In the genomic region with DNA sequence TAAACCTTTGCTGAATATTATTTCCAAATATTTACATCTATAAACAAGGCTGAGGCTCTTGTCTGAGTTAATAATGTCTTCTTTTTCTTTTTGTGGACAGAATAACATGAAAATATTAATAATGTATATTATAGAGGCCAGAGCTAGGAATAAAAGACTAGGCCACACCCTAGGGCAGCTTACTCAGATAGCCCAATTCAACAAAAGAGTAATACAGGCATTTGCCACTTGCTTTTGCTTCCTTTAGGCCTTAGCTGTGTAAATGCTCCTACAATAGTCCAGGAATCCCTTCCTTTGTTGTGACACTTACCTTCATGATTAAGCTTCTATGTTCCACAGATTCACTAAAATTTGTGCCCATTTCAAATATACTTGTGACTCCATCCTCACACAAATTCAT, we compare ENCODE assay signal across 24 cellular contexts.
"Had no signal": no experiment of that assay in that cellular context is flagged by ENCODE, and none has a peak within 500 bp of the region (broad histone marks: within the 10 kb centered on the region; RNA-seq: fewer than 3 reads in every experiment).

No MANE protein-coding gene starts in this region.

- H3K4me2 ChIP-seq: neural progenitor cell had no signal

- H3K79me2 ChIP-seq: parathyroid adenoma had no signal

- H3K9me3 ChIP-seq: right lobe of liver, uterus had no signal

- H3K4me3 ChIP-seq: dorsolateral prefrontal cortex, esophagus squamous epithelium, gastrocnemius medialis, lower lobe of right lung, neural progenitor cell, right lobe of liver, suprapubic skin, transverse colon, upper lobe of right lung, uterus had no signal

- H2AFZ ChIP-seq: neural progenitor cell, parathyroid adenoma had no signal

- FAIRE-seq: colon, keratinocyte, small intestine had no signal

- DNase-seq: dorsolateral prefrontal cortex; effector CD4-positive, alpha-beta T cell; esophagus squamous epithelium; gastrocnemius medialis; head of caudate nucleus; left ventricle myocardium superior; lower lobe of right lung; midbrain; naive thymus-derived CD4-positive, alpha-beta T cell; right lobe of liver; stimulated activated CD4-positive, alpha-beta T cell treated with anti-CD3 and anti-CD28 coated beads, Interleukin-15, amount 100 ng/mL, for 24 hours; stimulated activated CD4-positive, alpha-beta T cell treated with anti-CD3 and anti-CD28 coated beads, Interleukin-2, amount 100 ng/mL, for 48 hours; stimulated activated CD8-positive, alpha-beta memory T cell treated with anti-CD3 and anti-CD28 coated beads, Interleukin-4, amount 100 ng/mL, for 48 hours; stimulated activated naive CD4-positive, alpha-beta T cell; stimulated activated naive CD8-positive, alpha-beta T cell treated with anti-CD3 and anti-CD28 coated beads, Interleukin-15, amount 100 ng/mL, for 72 hours; transverse colon; upper lobe of right lung; uterus had no signal

- H3K36me3 ChIP-seq: esophagus squamous epithelium, gastrocnemius medialis, lower lobe of right lung, neural progenitor cell, right lobe of liver, suprapubic skin, transverse colon, upper lobe of right lung, uterus had no signal

- H3K9ac ChIP-seq: neural progenitor cell, parathyroid adenoma had no signal

- H3K27me3 ChIP-seq: dorsolateral prefrontal cortex, esophagus squamous epithelium, gastrocnemius medialis, neural progenitor cell, right lobe of liver, suprapubic skin, transverse colon, upper lobe of right lung, uterus had no signal

- ATAC-seq: gastrocnemius medialis; left ventricle myocardium superior; lower lobe of right lung; naive thymus-derived CD4-positive, alpha-beta T cell; right lobe of liver; stimulated activated naive CD8-positive, alpha-beta T cell treated with anti-CD3 and anti-CD28 coated beads, Interleukin-15, amount 100 ng/mL, for 72 hours; upper lobe of right lung had no signal

- H3K27ac ChIP-seq: dorsolateral prefrontal cortex, esophagus squamous epithelium, gastrocnemius medialis, lower lobe of right lung, neural progenitor cell, parathyroid adenoma, right lobe of liver, suprapubic skin, transverse colon, upper lobe of right lung, uterus had no signal

- H3K4me1 ChIP-seq: gastrocnemius medialis, lower lobe of right lung, neural progenitor cell, parathyroid adenoma, right lobe of liver, suprapubic skin, upper lobe of right lung, uterus had no signal
